1 cellular context compared by ENCODE assay signal in the genomic region with DNA sequence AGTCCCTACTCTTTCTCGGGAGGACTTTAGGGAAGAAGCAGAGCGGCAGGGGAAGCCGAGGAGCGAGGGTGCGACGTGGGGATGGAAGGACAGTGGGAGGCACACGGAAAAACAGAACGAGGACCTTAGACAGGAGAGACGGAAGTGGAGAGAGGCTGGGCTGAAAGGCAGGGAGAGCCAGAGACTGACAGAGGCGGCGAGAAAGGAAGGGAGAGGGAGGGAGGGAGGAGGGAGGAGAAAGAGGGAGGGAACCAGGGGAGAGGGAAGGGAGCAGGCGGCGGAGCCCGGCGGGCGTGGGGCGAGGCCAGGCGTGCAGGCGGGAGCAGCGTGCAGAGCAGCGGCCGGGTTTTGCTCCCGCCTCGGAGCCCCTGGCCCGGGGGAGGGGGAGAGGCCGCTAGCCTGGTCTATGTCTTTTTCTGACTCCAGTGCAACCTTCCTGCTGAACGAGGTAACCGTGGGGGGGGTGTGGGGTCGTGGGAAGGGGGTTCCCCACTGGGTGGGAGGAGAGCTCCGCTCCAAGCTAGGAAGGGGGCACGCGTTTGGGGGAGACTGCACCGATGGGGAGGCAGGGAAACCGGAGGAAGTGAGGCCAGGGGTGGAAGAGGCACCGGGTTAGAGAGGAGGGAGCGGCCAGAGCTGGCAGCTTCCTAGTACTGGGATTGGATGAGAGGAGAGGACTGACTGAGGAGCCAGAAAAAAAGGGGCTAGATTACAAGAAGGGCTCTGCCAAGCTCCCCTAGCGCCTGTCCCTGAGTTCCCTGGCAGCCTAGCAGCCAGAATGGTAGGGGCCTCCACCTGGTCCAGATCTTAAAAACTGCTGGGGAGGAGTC.
TF ChIP-seq lines count a peak whose summit lies in the region.

No MANE protein-coding gene starts in this region.

TF ChIP-seq in HEK293, 187 proteins besides CTCF, POLR2A, EP300 and RAD21 (continued from another document and continues in another):
- TF ChIP-seq, protein P1, sequence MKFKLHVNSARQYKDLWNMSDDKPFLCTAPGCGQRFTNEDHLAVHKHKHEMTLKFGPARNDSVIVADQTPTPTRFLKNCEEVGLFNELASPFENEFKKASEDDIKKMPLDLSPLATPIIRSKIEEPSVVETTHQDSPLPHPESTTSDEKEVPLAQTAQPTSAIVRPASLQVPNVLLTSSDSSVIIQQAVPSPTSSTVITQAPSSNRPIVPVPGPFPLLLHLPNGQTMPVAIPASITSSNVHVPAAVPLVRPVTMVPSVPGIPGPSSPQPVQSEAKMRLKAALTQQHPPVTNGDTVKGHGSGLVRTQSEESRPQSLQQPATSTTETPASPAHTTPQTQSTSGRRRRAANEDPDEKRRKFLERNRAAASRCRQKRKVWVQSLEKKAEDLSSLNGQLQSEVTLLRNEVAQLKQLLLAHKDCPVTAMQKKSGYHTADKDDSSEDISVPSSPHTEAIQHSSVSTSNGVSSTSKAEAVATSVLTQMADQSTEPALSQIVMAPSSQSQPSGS (tag by site-specific recombination; IDR thresholded peaks at IDR 0.05; ENCODE audit: low read depth): no peak
- TF ChIP-seq ZNF354C (tag by site-specific recombination; IDR thresholded peaks at IDR 0.05; ENCODE audit: borderline replicate concordance, low read depth) (no peak), ZNF585B (tag by site-specific recombination; IDR thresholded peaks at IDR 0.05) (no peak), ZNF544 (tag by site-specific recombination; IDR thresholded peaks at IDR 0.05) (no peak), ZNF830 (tag by site-specific recombination; IDR thresholded peaks at IDR 0.05; ENCODE audit: low read depth) (no peak), WT1 (tag by site-specific recombination; IDR thresholded peaks at IDR 0.05) (peak; percentile 98), ZNF571 (tag by site-specific recombination; IDR thresholded peaks at IDR 0.05) (no peak), ZNF248 (tag by site-specific recombination; IDR thresholded peaks at IDR 0.05) (no peak), ZNF510 (tag by site-specific recombination; IDR thresholded peaks at IDR 0.05; ENCODE audit: insufficient replicate concordance) (no peak), ZBTB48 (tag by site-specific recombination; IDR thresholded peaks at IDR 0.05) (peak; percentile 96), YY2 (tag by site-specific recombination; IDR thresholded peaks at IDR 0.05) (no peak), ZNF561 (tag by site-specific recombination; IDR thresholded peaks at IDR 0.05; ENCODE audit: borderline replicate concordance) (no peak), ZNF658 (tag by site-specific recombination; IDR thresholded peaks at IDR 0.05) (no peak), ZBTB20 (tag by site-specific recombination; IDR thresholded peaks at IDR 0.05) (peak; percentile 89; the same call in 1 of the 2 replicates), HOXA7 (CRISPR knock-in tag; IDR thresholded peaks at IDR 0.05; ENCODE audit: borderline replicate concordance) (no peak), ZNF549 (tag by site-specific recombination; IDR thresholded peaks at IDR 0.05) (no peak), ZNF501 (tag by site-specific recombination; IDR thresholded peaks at IDR 0.05) (0 out of 2 replicates have a peak, but pooled peaks have one; percentile 61), ZNF792 (tag by site-specific recombination; IDR thresholded peaks at IDR 0.05) (peak; percentile 64; the same call in 1 of the 2 replicates), ZNF555 (tag by site-specific recombination; conservative IDR thresholded peaks at IDR 0.05) (no peak), ZNF132 (tag by site-specific recombination; IDR thresholded peaks at IDR 0.05; ENCODE audit: borderline replicate concordance) (no peak), ZNF292 (tag by site-specific recombination; IDR thresholded peaks at IDR 0.05; ENCODE audit: borderline replicate concordance, low read depth) (no peak), ZBTB1 (tag by site-specific recombination; IDR thresholded peaks at IDR 0.05) (no peak), ZFP3 (tag by site-specific recombination; IDR thresholded peaks at IDR 0.05; ENCODE audit: low read depth) (no peak), ZNF302 (tag by site-specific recombination; IDR thresholded peaks at IDR 0.05; ENCODE audit: low read depth) (no peak), ZNF16 (tag by site-specific recombination; IDR thresholded peaks at IDR 0.05; ENCODE audit: low read depth) (no peak), SP3 (tag by site-specific recombination; IDR thresholded peaks at IDR 0.05) (peak; percentile 95), ZNF596 (tag by site-specific recombination; IDR thresholded peaks at IDR 0.05) (0 out of 2 replicates have a peak, but pooled peaks have one; percentile 23), SETDB1 (IDR thresholded peaks at IDR 0.05; ENCODE audit: insufficient read length, low read length) (no peak), IKZF3 (tag by site-specific recombination; IDR thresholded peaks at IDR 0.05) (peak; percentile 94), KLF8 (tag by site-specific recombination; IDR thresholded peaks at IDR 0.05) (peak; percentile 93), ZNF48 (tag by site-specific recombination; IDR thresholded peaks at IDR 0.05) (no peak), ZNF19 (tag by site-specific recombination; IDR thresholded peaks at IDR 0.05; ENCODE audit: low read depth) (no peak), ZSCAN16 (tag by site-specific recombination; IDR thresholded peaks at IDR 0.05) (no peak), ZNF146 (tag by site-specific recombination; IDR thresholded peaks at IDR 0.05) (no peak; the same call in 1 of the 2 replicates), ZFP69B (tag by site-specific recombination; IDR thresholded peaks at IDR 0.05) (no peak; the same call in 1 of the 2 replicates), ZNF184 (tag by site-specific recombination; IDR thresholded peaks at IDR 0.05) (no peak), ZNF560 (tag by site-specific recombination; IDR thresholded peaks at IDR 0.05; ENCODE audit: borderline replicate concordance) (no peak), MZF1 (tag by site-specific recombination; IDR thresholded peaks at IDR 0.05; ENCODE audit: borderline replicate concordance) (peak; percentile 70; the same call in 1 of the 2 replicates), ZNF341 (tag by site-specific recombination; IDR thresholded peaks at IDR 0.05; ENCODE audit: low read depth) (peak; percentile 96), BCL11A (tag by site-specific recombination; IDR thresholded peaks at IDR 0.05; ENCODE audit: low read depth) (peak; percentile 54; the same call in 1 of the 2 replicates), ZNF473 (tag by site-specific recombination; IDR thresholded peaks at IDR 0.05) (no peak), ZNF777 (tag by site-specific recombination; IDR thresholded peaks at IDR 0.05; ENCODE audit: borderline replicate concordance) (peak; percentile 13; the same call in 1 of the 2 replicates), SCRT1 (tag by site-specific recombination; IDR thresholded peaks at IDR 0.05; ENCODE audit: borderline replicate concordance) (no peak), ZBTB8A (tag by site-specific recombination; IDR thresholded peaks at IDR 0.05) (peak; percentile 93), ZNF624 (tag by site-specific recombination; IDR thresholded peaks at IDR 0.05) (no peak), ZNF121 (tag by site-specific recombination; IDR thresholded peaks at IDR 0.05) (no peak), ZNF626 (tag by site-specific recombination; IDR thresholded peaks at IDR 0.05) (no peak), GLI4 (tag by site-specific recombination; IDR thresholded peaks at IDR 0.05) (peak; percentile 78; the same call in 1 of the 2 replicates), KLF7 (tag by site-specific recombination; IDR thresholded peaks at IDR 0.05; ENCODE audit: borderline replicate concordance) (peak; percentile 68; the same call in 1 of the 2 replicates)
- TF ChIP-seq, protein P2, sequence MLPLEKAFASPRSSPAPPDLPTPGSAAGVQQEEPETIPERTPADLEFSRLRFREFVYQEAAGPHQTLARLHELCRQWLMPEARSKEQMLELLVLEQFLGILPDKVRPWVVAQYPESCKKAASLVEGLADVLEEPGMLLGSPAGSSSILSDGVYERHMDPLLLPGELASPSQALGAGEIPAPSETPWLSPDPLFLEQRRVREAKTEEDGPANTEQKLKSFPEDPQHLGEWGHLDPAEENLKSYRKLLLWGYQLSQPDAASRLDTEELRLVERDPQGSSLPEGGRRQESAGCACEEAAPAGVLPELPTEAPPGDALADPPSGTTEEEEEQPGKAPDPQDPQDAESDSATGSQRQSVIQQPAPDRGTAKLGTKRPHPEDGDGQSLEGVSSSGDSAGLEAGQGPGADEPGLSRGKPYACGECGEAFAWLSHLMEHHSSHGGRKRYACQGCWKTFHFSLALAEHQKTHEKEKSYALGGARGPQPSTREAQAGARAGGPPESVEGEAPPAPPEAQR (tag by site-specific recombination; IDR thresholded peaks at IDR 0.05): no peak
- TF ChIP-seq, protein P3, sequence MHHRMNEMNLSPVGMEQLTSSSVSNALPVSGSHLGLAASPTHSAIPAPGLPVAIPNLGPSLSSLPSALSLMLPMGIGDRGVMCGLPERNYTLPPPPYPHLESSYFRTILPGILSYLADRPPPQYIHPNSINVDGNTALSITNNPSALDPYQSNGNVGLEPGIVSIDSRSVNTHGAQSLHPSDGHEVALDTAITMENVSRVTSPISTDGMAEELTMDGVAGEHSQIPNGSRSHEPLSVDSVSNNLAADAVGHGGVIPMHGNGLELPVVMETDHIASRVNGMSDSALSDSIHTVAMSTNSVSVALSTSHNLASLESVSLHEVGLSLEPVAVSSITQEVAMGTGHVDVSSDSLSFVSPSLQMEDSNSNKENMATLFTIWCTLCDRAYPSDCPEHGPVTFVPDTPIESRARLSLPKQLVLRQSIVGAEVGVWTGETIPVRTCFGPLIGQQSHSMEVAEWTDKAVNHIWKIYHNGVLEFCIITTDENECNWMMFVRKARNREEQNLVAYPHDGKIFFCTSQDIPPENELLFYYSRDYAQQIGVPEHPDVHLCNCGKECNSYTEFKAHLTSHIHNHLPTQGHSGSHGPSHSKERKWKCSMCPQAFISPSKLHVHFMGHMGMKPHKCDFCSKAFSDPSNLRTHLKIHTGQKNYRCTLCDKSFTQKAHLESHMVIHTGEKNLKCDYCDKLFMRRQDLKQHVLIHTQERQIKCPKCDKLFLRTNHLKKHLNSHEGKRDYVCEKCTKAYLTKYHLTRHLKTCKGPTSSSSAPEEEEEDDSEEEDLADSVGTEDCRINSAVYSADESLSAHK (tag by site-specific recombination; IDR thresholded peaks at IDR 0.05): no peak
- TF ChIP-seq, protein P4, sequence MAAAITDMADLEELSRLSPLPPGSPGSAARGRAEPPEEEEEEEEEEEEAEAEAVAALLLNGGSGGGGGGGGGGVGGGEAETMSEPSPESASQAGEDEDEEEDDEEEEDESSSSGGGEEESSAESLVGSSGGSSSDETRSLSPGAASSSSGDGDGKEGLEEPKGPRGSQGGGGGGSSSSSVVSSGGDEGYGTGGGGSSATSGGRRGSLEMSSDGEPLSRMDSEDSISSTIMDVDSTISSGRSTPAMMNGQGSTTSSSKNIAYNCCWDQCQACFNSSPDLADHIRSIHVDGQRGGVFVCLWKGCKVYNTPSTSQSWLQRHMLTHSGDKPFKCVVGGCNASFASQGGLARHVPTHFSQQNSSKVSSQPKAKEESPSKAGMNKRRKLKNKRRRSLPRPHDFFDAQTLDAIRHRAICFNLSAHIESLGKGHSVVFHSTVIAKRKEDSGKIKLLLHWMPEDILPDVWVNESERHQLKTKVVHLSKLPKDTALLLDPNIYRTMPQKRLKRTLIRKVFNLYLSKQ (tag by site-specific recombination; IDR thresholded peaks at IDR 0.05; ENCODE audit: borderline replicate concordance): no peak
- TF ChIP-seq, protein P5, sequence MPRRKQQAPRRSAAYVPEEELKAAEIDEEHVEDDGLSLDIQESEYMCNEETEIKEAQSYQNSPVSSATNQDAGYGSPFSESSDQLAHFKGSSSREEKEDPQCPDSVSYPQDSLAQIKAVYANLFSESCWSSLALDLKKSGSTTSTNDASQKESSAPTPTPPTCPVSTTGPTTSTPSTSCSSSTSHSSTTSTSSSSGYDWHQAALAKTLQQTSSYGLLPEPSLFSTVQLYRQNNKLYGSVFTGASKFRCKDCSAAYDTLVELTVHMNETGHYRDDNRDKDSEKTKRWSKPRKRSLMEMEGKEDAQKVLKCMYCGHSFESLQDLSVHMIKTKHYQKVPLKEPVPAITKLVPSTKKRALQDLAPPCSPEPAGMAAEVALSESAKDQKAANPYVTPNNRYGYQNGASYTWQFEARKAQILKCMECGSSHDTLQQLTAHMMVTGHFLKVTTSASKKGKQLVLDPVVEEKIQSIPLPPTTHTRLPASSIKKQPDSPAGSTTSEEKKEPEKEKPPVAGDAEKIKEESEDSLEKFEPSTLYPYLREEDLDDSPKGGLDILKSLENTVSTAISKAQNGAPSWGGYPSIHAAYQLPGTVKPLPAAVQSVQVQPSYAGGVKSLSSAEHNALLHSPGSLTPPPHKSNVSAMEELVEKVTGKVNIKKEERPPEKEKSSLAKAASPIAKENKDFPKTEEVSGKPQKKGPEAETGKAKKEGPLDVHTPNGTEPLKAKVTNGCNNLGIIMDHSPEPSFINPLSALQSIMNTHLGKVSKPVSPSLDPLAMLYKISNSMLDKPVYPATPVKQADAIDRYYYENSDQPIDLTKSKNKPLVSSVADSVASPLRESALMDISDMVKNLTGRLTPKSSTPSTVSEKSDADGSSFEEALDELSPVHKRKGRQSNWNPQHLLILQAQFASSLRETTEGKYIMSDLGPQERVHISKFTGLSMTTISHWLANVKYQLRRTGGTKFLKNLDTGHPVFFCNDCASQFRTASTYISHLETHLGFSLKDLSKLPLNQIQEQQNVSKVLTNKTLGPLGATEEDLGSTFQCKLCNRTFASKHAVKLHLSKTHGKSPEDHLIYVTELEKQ (tag by site-specific recombination; IDR thresholded peaks at IDR 0.05; ENCODE audit: borderline replicate concordance): no peak
- TF ChIP-seq, protein P6, sequence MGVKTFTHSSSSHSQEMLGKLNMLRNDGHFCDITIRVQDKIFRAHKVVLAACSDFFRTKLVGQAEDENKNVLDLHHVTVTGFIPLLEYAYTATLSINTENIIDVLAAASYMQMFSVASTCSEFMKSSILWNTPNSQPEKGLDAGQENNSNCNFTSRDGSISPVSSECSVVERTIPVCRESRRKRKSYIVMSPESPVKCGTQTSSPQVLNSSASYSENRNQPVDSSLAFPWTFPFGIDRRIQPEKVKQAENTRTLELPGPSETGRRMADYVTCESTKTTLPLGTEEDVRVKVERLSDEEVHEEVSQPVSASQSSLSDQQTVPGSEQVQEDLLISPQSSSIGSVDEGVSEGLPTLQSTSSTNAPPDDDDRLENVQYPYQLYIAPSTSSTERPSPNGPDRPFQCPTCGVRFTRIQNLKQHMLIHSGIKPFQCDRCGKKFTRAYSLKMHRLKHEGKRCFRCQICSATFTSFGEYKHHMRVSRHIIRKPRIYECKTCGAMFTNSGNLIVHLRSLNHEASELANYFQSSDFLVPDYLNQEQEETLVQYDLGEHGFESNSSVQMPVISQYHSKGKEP (tag by site-specific recombination; IDR thresholded peaks at IDR 0.05): no peak
- TF ChIP-seq, protein P7, sequence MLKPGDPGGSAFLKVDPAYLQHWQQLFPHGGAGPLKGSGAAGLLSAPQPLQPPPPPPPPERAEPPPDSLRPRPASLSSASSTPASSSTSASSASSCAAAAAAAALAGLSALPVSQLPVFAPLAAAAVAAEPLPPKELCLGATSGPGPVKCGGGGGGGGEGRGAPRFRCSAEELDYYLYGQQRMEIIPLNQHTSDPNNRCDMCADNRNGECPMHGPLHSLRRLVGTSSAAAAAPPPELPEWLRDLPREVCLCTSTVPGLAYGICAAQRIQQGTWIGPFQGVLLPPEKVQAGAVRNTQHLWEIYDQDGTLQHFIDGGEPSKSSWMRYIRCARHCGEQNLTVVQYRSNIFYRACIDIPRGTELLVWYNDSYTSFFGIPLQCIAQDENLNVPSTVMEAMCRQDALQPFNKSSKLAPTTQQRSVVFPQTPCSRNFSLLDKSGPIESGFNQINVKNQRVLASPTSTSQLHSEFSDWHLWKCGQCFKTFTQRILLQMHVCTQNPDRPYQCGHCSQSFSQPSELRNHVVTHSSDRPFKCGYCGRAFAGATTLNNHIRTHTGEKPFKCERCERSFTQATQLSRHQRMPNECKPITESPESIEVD (tag by site-specific recombination; IDR thresholded peaks at IDR 0.05): no peak
